10 cellular contexts compared by ENCODE assay signal in the genomic region with DNA sequence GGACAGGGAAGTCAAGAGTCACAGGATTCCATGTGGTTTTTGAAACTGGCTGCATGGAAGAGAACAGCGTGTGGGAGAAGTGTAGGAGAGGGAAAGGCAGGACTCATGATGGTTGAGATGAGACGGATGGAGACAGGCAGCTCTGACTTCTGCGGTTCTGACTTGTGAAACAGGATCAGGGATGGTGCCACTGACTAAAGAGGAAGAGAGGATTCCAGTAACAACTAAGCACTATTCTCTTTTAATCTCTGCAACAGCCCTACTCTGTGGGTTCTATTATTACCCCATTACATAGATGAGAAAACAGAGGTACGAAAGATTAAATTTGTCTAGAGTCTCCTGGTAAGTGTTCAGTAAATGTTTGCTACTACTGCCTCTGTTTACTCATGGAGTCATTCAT.
A peak's percentile ranks its signal among the peaks of the same experiment; 100 is the strongest.
DNase-seq lines count a peak whose midpoint lies in the region; ATAC-seq, FAIRE-seq and TF ChIP-seq lines count a peak whose summit lies in the region.
"Had no signal": no experiment of that assay in that cellular context is flagged by ENCODE, and none has a peak within 500 bp of the region (broad histone marks: within the 10 kb centered on the region; RNA-seq: fewer than 3 reads in every experiment).

No MANE protein-coding gene starts in this region.

- no peak for FAIRE-seq in GM12891 (lab: Jason Lieb, UNC)
- FAIRE-seq: frontal cortex had no signal

- H2BK120ac ChIP-seq in mesenchymal stem cell (ENCODE audit: low read depth, low read length) = no peak overlapping the region

- no peak overlapping the region for H3K4me3 ChIP-seq in muscle layer of colon (ENCODE audit: low read depth in 1 of 2, low read length in 2 of 2)
- no peak overlapping the region for H3K4me3 ChIP-seq in mesenchymal stem cell (ENCODE audit: insufficient read depth in 1 of 2, low read depth in 1 of 2, low read length in 2 of 2)

- DNase-seq in GM12891 (ENCODE audit: insufficient read length, low spot score) = no peak
- DNase-seq in NCI-H526 treated with DMSO at 0.1 percent for 48 hours (lab: John Stamatoyannopoulos, UW) = no peak
- DNase-seq in iPS-NIHi7 (ENCODE audit: extremely low spot score) = no peak
- no peak for DNase-seq in mesenchymal stem cell
- DNase-seq in hippocampal formation (lab: John Stamatoyannopoulos, UW) = no peak
- DNase-seq: stimulated activated CD4-positive, alpha-beta T cell treated with anti-CD3 and anti-CD28 coated beads, Interleukin-15, amount 100 ng/mL, for 24 hours had no signal

- H3K27ac ChIP-seq in muscle layer of colon (ENCODE audit: low read depth, low read length) = peak overlapping the region; percentile 55
- no peak overlapping the region for H3K27ac ChIP-seq in mesenchymal stem cell (ENCODE audit: low read length, poor library complexity, severe bottlenecking)

- peaks cover 21% of the 10 kb centered on the region for H3K36me3 ChIP-seq in muscle layer of colon (ENCODE audit: insufficient read depth, low read length)
- peaks cover 10 to 18% of the 10 kb centered on the region in 2 experiments for H3K36me3 ChIP-seq in mesenchymal stem cell (ENCODE audit: control insufficient read depth in 1 of 2, insufficient read depth in 2 of 2, low read depth in 1 of 2, low read length in 2 of 2)

- H3K79me1 ChIP-seq in mesenchymal stem cell (replicated peaks; ENCODE audit: low read length, poor library complexity, severe bottlenecking) = peaks cover 13% of the 10 kb centered on the region

- no peak overlapping the region for H4K91ac ChIP-seq in mesenchymal stem cell (ENCODE audit: low read length)

- H3K4me2 ChIP-seq in mesenchymal stem cell (ENCODE audit: low read length, poor library complexity, severe bottlenecking) = no peak overlapping the region

- H3K9ac ChIP-seq in muscle layer of colon (ENCODE audit: low read length) (peak overlapping the region; percentile 1), mesenchymal stem cell (ENCODE audit: low read length) (no peak overlapping the region)

- H3K18ac ChIP-seq in mesenchymal stem cell (ENCODE audit: low read depth in 1 of 2, low read length in 2 of 2) = no peak overlapping the region

- H2BK15ac ChIP-seq in mesenchymal stem cell (ENCODE audit: low read depth, poor library complexity, severe bottlenecking) = no peak overlapping the region

- H3K9me3 ChIP-seq in muscle layer of colon (ENCODE audit: low read length) (no peaks in the 10 kb centered on the region), mesenchymal stem cell (ENCODE audit: control insufficient read depth, low read length) (no peaks in the 10 kb centered on the region)

- H3K4me1 ChIP-seq in muscle layer of colon (ENCODE audit: insufficient read depth, low read length) (peaks cover 90% of the 10 kb centered on the region), mesenchymal stem cell (ENCODE audit: control insufficient read depth, insufficient read depth, low read depth, low read length) (peaks cover 16% of the 10 kb centered on the region)

- no peak for TF ChIP-seq POLR2A in GM12891 (IDR thresholded peaks at IDR 0.05; ENCODE audit: low read depth, low read length)

- H3K4ac ChIP-seq in mesenchymal stem cell (ENCODE audit: low read depth in 1 of 2, low read length in 2 of 2) = no peak overlapping the region

- ATAC-seq in GM21423 (IDR thresholded peaks at IDR 0.05; ENCODE audit: unreplicated experiment) (peak; percentile 28), HG03460 (IDR thresholded peaks at IDR 0.05; ENCODE audit: unreplicated experiment) (peak; percentile 40)

- no peak overlapping the region for H2BK5ac ChIP-seq in mesenchymal stem cell (ENCODE audit: low read depth, low read length, poor library complexity, severe bottlenecking)

- no peak overlapping the region for H3K23ac ChIP-seq in mesenchymal stem cell (ENCODE audit: low read length in 2 of 2)

- no peak overlapping the region for H3K14ac ChIP-seq in mesenchymal stem cell (ENCODE audit: low read length in 2 of 2)

- H2AK5ac ChIP-seq in mesenchymal stem cell (ENCODE audit: low read length, severe bottlenecking) = no peak overlapping the region

- H4K8ac ChIP-seq in mesenchymal stem cell (ENCODE audit: low read length) = no peak overlapping the region

- WGBS in mesenchymal stem cell = 94% methylated on average over 2 of the region's 4 CpGs

- H2BK12ac ChIP-seq in mesenchymal stem cell (ENCODE audit: low read length in 2 of 2) = peak overlapping the region in 1 of 2 experiments; percentile 6

- H2AFZ ChIP-seq in mesenchymal stem cell (ENCODE audit: low read depth, low read length) = no peak overlapping the region

- H3K27me3 ChIP-seq in muscle layer of colon (ENCODE audit: control insufficient read depth in 1 of 2, insufficient read depth in 2 of 2, low read length in 2 of 2) (no peaks in the 10 kb centered on the region), mesenchymal stem cell (ENCODE audit: control insufficient read depth in 1 of 2, insufficient read depth in 1 of 2, low read length in 2 of 2) (no peaks in the 10 kb centered on the region)

TF ChIP-seq in GM12891, 5 proteins besides CTCF, POLR2A, EP300 and RAD21:
- TF ChIP-seq TAF1 (IDR thresholded peaks at IDR 0.05; ENCODE audit: low read depth, low read length) = no peak
- TF ChIP-seq SPI1 (IDR thresholded peaks at IDR 0.05; ENCODE audit: low read depth, low read length) = peak; percentile 71
